22 cellular contexts compared by ENCODE assay signal in genomic region chr16:3481696-3482658, GRCh38. TPM values are rescaled to one million over a fixed set of nuclear protein-coding genes. Genes with fewer than 3 reads are reported as not detected.
DNase-seq lines count a peak whose midpoint lies in the region; ATAC-seq and TF ChIP-seq lines count a peak whose summit lies in the region.
"Had no signal": no experiment of that assay in that cellular context is flagged by ENCODE, and none has a peak within 500 bp of the region (broad histone marks: within the 10 kb centered on the region; RNA-seq: fewer than 3 reads in every experiment).

No MANE protein-coding gene starts in this region.

- H3K27me3 ChIP-seq in SK-N-SH (ENCODE audit: insufficient read depth) (no peaks in the 10 kb centered on the region), left ventricle myocardium inferior (ENCODE audit: low read depth) (no peaks in the 10 kb centered on the region)
- H3K27me3 ChIP-seq: suprapubic skin had no signal

- H3K27me3 Mint-ChIP-seq in activated naive CD4-positive, alpha-beta T cell treated with anti-CD3 and anti-CD28 coated beads, Interleukin-2, amount 10 ng/mL, durations not matched to agents 7 days and 5 days: no peaks in the 10 kb centered on the region
- no peaks in the 10 kb centered on the region for H3K27me3 Mint-ChIP-seq in progenitor cell of endocrine pancreas
- H3K27me3 Mint-ChIP-seq: T-cell had no signal

- peak in 1 of 2 experiments; percentile 78; a peak in 2 of 4 replicates for TF ChIP-seq EP300 in SK-N-SH (IDR thresholded peaks at IDR 0.05; ENCODE audit: borderline replicate concordance in 1 of 2, low read depth in 1 of 2, low read length in 1 of 2)

- no peak overlapping the region for H3K4me3 Mint-ChIP-seq in activated naive CD4-positive, alpha-beta T cell treated with anti-CD3 and anti-CD28 coated beads, Interleukin-2, amount 10 ng/mL, durations not matched to agents 7 days and 5 days
- H3K4me3 Mint-ChIP-seq in progenitor cell of endocrine pancreas (ENCODE audit: low read depth): no peak overlapping the region
- H3K4me3 Mint-ChIP-seq: T-cell had no signal

- H3K79me2 ChIP-seq in SK-N-SH (ENCODE audit: insufficient read depth): peaks cover 37% of the 10 kb centered on the region

- H3K36me3 Mint-ChIP-seq in activated naive CD4-positive, alpha-beta T cell treated with anti-CD3 and anti-CD28 coated beads, Interleukin-2, amount 50 U/mL, for 72 hours: peaks cover 0 to 5% of the 10 kb centered on the region in 2 donors
- H3K36me3 Mint-ChIP-seq in activated naive CD4-positive, alpha-beta T cell treated with anti-CD3 and anti-CD28 coated beads, Interleukin-2, amount 10 ng/mL, durations not matched to agents 7 days and 5 days: peaks cover 38% of the 10 kb centered on the region
- peaks cover 21% of the 10 kb centered on the region for H3K36me3 Mint-ChIP-seq in progenitor cell of endocrine pancreas (ENCODE audit: insufficient read depth)

- no peaks in the 10 kb centered on the region for H3K4me1 Mint-ChIP-seq in activated naive CD4-positive, alpha-beta T cell treated with anti-CD3 and anti-CD28 coated beads, Interleukin-2, amount 10 ng/mL, durations not matched to agents 7 days and 5 days
- H3K4me1 Mint-ChIP-seq in progenitor cell of endocrine pancreas (ENCODE audit: low read depth): peaks cover 7% of the 10 kb centered on the region

- no peak overlapping the region for H3K9ac ChIP-seq in SK-N-SH
- H3K9ac ChIP-seq: parathyroid adenoma had no signal

- no peaks in the 10 kb centered on the region for H3K9me3 ChIP-seq in SK-N-SH
- no peaks in the 10 kb centered on the region for H3K9me3 ChIP-seq in left ventricle myocardium inferior (replicated peaks)
- H3K9me3 ChIP-seq: suprapubic skin had no signal

- DNase-seq in activated naive CD4-positive, alpha-beta T cell treated with anti-CD3 and anti-CD28 coated beads, Interleukin-2, amount 50 U/mL, for 72 hours (ENCODE audit: low spot score in 2 of 2): no peak
- no peak for DNase-seq in activated naive CD4-positive, alpha-beta T cell treated with anti-CD3 and anti-CD28 coated beads, Interleukin-2, amount 10 ng/mL, durations not matched to agents 7 days and 5 days
- DNase-seq in SK-N-SH: peak; percentile 85
- no peak for DNase-seq in left ventricle myocardium inferior
- DNase-seq in progenitor cell of endocrine pancreas (ENCODE audit: low spot score, unreplicated experiment): no peak
- no peak for DNase-seq in H4 (ENCODE audit: low spot score)
- DNase-seq in HuH-7 (ENCODE audit: low spot score): no peak
- DNase-seq: C1 segment of cervical spinal cord, EL, mammary epithelial cell, NCI-H2171 treated with DMSO at 0.1 percent for 48 hours, NCI-H526 treated with DMSO at 0.1 percent for 48 hours, T-cell had no signal

- intact Hi-C loops in left ventricle myocardium inferior (cut with micrococcal nuclease): no loop called here

- H3K27ac ChIP-seq in SK-N-SH (ENCODE audit: low read depth in 2 of 2, low read length in 1 of 2): peak overlapping the region in 1 of 2 experiments; percentile 73; a peak in 2 of 4 replicates
- peak overlapping the region; percentile 52 for H3K27ac ChIP-seq in left ventricle myocardium inferior (replicated peaks)
- H3K27ac ChIP-seq: epithelial cell of prostate, parathyroid adenoma, RWPE1, suprapubic skin had no signal

- H3K9me2 ChIP-seq in SK-N-SH: no peaks in the 10 kb centered on the region

- H3K4me3 ChIP-seq in SK-N-SH (ENCODE audit: low read depth in 2 of 2, low read length in 1 of 2) (no peak overlapping the region), left ventricle myocardium inferior (no peak overlapping the region)
- H3K4me3 ChIP-seq: suprapubic skin had no signal

- 96% methylated on average over 31 of the region's 32 CpGs for WGBS in SK-N-SH (ENCODE audit: low lambda C conversion rate)

- peaks cover 0 to 17% of the 10 kb centered on the region in 2 experiments; a peak in 1 of 4 replicates for H3K4me1 ChIP-seq in SK-N-SH (ENCODE audit: control insufficient read depth in 1 of 2, insufficient read depth in 2 of 2, low read depth in 1 of 2, low read length in 1 of 2)
- H3K4me1 ChIP-seq in left ventricle myocardium inferior: peaks cover 39% of the 10 kb centered on the region
- H3K4me1 ChIP-seq: parathyroid adenoma, suprapubic skin had no signal

- ATAC-seq in activated naive CD4-positive, alpha-beta T cell treated with anti-CD3 and anti-CD28 coated beads, Interleukin-2, amount 50 U/mL, for 72 hours: no peak
- no peak for ATAC-seq in HG03159 (IDR thresholded peaks at IDR 0.05; ENCODE audit: unreplicated experiment)
- ATAC-seq: T-cell had no signal

- no peaks in the 10 kb centered on the region for H3K9me3 Mint-ChIP-seq in activated naive CD4-positive, alpha-beta T cell treated with anti-CD3 and anti-CD28 coated beads, Interleukin-2, amount 50 U/mL, for 72 hours
- no peaks in the 10 kb centered on the region for H3K9me3 Mint-ChIP-seq in activated naive CD4-positive, alpha-beta T cell treated with anti-CD3 and anti-CD28 coated beads, Interleukin-2, amount 10 ng/mL, durations not matched to agents 7 days and 5 days
- no peaks in the 10 kb centered on the region for H3K9me3 Mint-ChIP-seq in progenitor cell of endocrine pancreas (ENCODE audit: low read depth)
- H3K9me3 Mint-ChIP-seq: T-cell had no signal

- no peak overlapping the region for H2AFZ ChIP-seq in SK-N-SH (ENCODE audit: low read depth)
- H2AFZ ChIP-seq: parathyroid adenoma had no signal

- POLR2A ChIA-PET in SK-N-SH (lab: Yijun Ruan, JAX): no interaction called here

- TF ChIP-seq RAD21 in SK-N-SH (IDR thresholded peaks at IDR 0.05; ENCODE audit: low read length): no peak

- CTCF ChIA-PET in activated naive CD4-positive, alpha-beta T cell treated with anti-CD3 and anti-CD28 coated beads, Interleukin-2, amount 10 ng/mL, durations not matched to agents 7 days and 5 days (lab: Charles Lee): no interaction called here
- CTCF ChIA-PET in SK-N-SH (lab: Yijun Ruan, JAX): interaction anchor here (1.1 to 1.5 kb wide), 2 partner anchors 12 to 36 kb away, joined by 4 to 7 read pairs; no protein-coding TSS in a partner anchor

- H3K36me3 ChIP-seq in SK-N-SH (replicated peaks in 1 of 2; ENCODE audit: control insufficient read depth in 1 of 2, insufficient read depth in 2 of 2, low read length in 1 of 2) (peaks cover 12 to 59% of the 10 kb centered on the region in 2 experiments), left ventricle myocardium inferior (peaks cover 91% of the 10 kb centered on the region)

- TF ChIP-seq CTCF in SK-N-SH (IDR thresholded peaks at IDR 0.05) (no peak), left ventricle myocardium inferior (IDR thresholded peaks at IDR 0.05; ENCODE audit: borderline replicate concordance) (no peak), progenitor cell of endocrine pancreas (IDR thresholded peaks at IDR 0.05; ENCODE audit: unreplicated experiment) (no peak)

- no peak overlapping the region for H3K4me2 ChIP-seq in SK-N-SH

- H4K20me1 ChIP-seq in SK-N-SH (ENCODE audit: insufficient read depth): peaks cover 19% of the 10 kb centered on the region

- H3F3A ChIP-seq in SK-N-SH (replicated peaks; ENCODE audit: insufficient read depth): no peaks in the 10 kb centered on the region

- H3K27ac Mint-ChIP-seq in activated naive CD4-positive, alpha-beta T cell treated with anti-CD3 and anti-CD28 coated beads, Interleukin-2, amount 50 U/mL, for 72 hours: peak overlapping the region; percentile 44 to 77
- no peak overlapping the region for H3K27ac Mint-ChIP-seq in activated naive CD4-positive, alpha-beta T cell treated with anti-CD3 and anti-CD28 coated beads, Interleukin-2, amount 10 ng/mL, durations not matched to agents 7 days and 5 days
- H3K27ac Mint-ChIP-seq in progenitor cell of endocrine pancreas: peak overlapping the region; percentile 81

TF ChIP-seq in SK-N-SH, 30 proteins besides CTCF, POLR2A, EP300 and RAD21 (continues in another document):
- no peak for TF ChIP-seq EZH2phosphoT487 (IDR thresholded peaks at IDR 0.05; ENCODE audit: borderline replicate concordance, low read depth)
- no peak for TF ChIP-seq MEF2A (IDR thresholded peaks at IDR 0.05; ENCODE audit: borderline replicate concordance, low read depth)

RNA-seq across cellular contexts. Expression of gene C16orf90, which starts 13.3 kb away (rescaled TPM):
- under 1 TPM in 1 of 2 donors, not detected in 1; 0.25 TPM for total RNA-seq in activated naive CD4-positive, alpha-beta T cell treated with anti-CD3 and anti-CD28 coated beads, Interleukin-2, amount 50 U/mL, for 72 hours
- not detected in 2 replicates for polyA plus RNA-seq in SK-N-SH (2012; rRNA removed)
- polyA plus RNA-seq in SK-N-SH (2012; cell fraction: cytosol; rRNA removed): not detected in 2 replicates
- not detected in 2 replicates for polyA plus RNA-seq in SK-N-SH (2012; cell fraction: nucleus; rRNA removed)
- total RNA-seq in left ventricle myocardium inferior (not detected), progenitor cell of endocrine pancreas (not detected in 2 replicates)
- total RNA-seq in H4 (2014; rRNA removed; shearing (Covaris generic)): not detected in 2 replicates
- total RNA-seq: bronchial epithelial cell, dermis microvascular lymphatic vessel endothelial cell, fibroblast of villous mesenchyme, mammary epithelial cell, suprapubic skin, T-cell had no signal
- polyA plus RNA-seq: adipose tissue, mammary epithelial cell had no signal

RNA-seq across cellular contexts. Expression of gene CLUAP1, which starts 18.8 kb away (rescaled TPM):
- total RNA-seq in activated naive CD4-positive, alpha-beta T cell treated with anti-CD3 and anti-CD28 coated beads, Interleukin-2, amount 50 U/mL, for 72 hours: 10 to 100 TPM; 15.5 to 20.0 TPM
- polyA plus RNA-seq in SK-N-SH (2012; rRNA removed): 18.0 and 19.5 TPM in 2 replicates
- polyA plus RNA-seq in SK-N-SH (2012; cell fraction: cytosol; rRNA removed): 24.9 and 42.8 TPM in 2 replicates
- 11.8 and 20.5 TPM in 2 replicates for polyA plus RNA-seq in SK-N-SH (2012; cell fraction: nucleus; rRNA removed)
- total RNA-seq in left ventricle myocardium inferior (14.4 TPM), progenitor cell of endocrine pancreas (38.7 and 42.4 TPM in 2 replicates)
- total RNA-seq in H4 (2014; rRNA removed; shearing (Covaris generic)): 13.4 and 18.3 TPM in 2 replicates

RNA-seq across cellular contexts. Expression of gene NAA60, which starts 38.5 kb away (rescaled TPM):
- 10 to 100 TPM; 29.2 to 40.1 TPM for total RNA-seq in activated naive CD4-positive, alpha-beta T cell treated with anti-CD3 and anti-CD28 coated beads, Interleukin-2, amount 50 U/mL, for 72 hours
- polyA plus RNA-seq in SK-N-SH (2012; rRNA removed): 17.2 and 21.5 TPM in 2 replicates
- polyA plus RNA-seq in SK-N-SH (2012; cell fraction: cytosol; rRNA removed): 17.2 and 23.6 TPM in 2 replicates
- 33.4 and 41.1 TPM in 2 replicates for polyA plus RNA-seq in SK-N-SH (2012; cell fraction: nucleus; rRNA removed)
- total RNA-seq in left ventricle myocardium inferior (38.2 TPM), progenitor cell of endocrine pancreas (66.8 and 71.3 TPM in 2 replicates)
- total RNA-seq in H4 (2014; rRNA removed; shearing (Covaris generic)): 2.7 and 8.7 TPM in 2 replicates

RNA-seq across cellular contexts. Expression of gene ZNF597, which starts 38.7 kb away (rescaled TPM):
- total RNA-seq in activated naive CD4-positive, alpha-beta T cell treated with anti-CD3 and anti-CD28 coated beads, Interleukin-2, amount 50 U/mL, for 72 hours: 1 to 10 TPM; 2.0 to 3.1 TPM
- polyA plus RNA-seq in SK-N-SH (2012; rRNA removed): 1.1 and 1.3 TPM in 2 replicates
- 1.3 and 1.6 TPM in 2 replicates for polyA plus RNA-seq in SK-N-SH (2012; cell fraction: cytosol; rRNA removed)
- polyA plus RNA-seq in SK-N-SH (2012; cell fraction: nucleus; rRNA removed): 0.83 and 1.8 TPM in 2 replicates
- 1.7 TPM for total RNA-seq in left ventricle myocardium inferior
- total RNA-seq in progenitor cell of endocrine pancreas: 2.0 and 2.2 TPM in 2 replicates
- total RNA-seq in H4 (2014; rRNA removed; shearing (Covaris generic)): 0.90 and 1.1 TPM in 2 replicates
